8 cellular contexts compared by ENCODE assay signal in the genomic region with DNA sequence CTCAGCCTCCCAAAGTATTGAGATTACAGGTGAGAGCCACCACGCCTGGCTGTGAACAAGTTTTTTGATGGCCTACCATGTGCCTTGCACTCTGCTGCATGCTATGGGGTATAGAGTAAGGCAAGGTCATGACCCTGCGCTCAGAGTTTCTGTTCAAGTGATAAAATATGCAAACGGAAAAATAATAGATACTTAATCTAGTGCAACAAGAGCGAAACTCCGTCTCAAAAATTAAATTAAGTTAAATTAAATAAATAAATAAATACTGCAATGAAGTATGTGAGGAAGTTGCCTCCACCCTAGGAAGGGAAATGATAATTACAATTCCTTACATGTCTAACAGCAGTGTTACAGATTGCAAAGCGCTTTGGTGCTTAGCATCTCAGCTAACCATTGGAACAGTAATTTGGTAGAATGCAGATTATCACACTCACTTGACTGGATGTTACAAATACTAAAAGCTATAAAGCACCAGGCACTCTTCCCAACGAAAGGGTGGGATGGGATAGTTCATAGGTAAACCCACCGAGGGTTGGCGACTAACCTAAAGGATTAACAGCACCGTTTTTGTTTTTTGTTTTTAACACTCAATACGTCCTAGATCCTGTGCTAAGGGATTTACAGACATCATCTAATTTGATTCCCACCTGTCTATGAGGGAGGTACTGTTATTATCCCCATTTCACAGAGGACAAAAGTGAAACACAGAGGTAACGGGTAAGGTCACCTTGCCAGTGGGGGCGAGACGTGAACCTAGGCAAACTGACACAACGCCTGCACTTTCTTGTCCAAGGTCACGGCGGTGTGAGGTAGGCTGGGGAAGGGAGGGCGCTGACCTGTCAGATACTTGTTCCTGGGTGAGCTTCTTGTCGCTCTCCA. TPM values are rescaled to one million over a fixed set of nuclear protein-coding genes. Genes with fewer than 3 reads are reported as not detected.
DNase-seq lines count a peak whose midpoint lies in the region; TF ChIP-seq lines count a peak whose summit lies in the region.

No MANE protein-coding gene starts in this region.

- H3K4me3 ChIP-seq in AG04450 (ENCODE audit: low read depth, low read length) = peak overlapping the region; percentile 90
- H3K4me3 ChIP-seq in HUES64 (ENCODE audit: low read length) = peak overlapping the region; percentile 83
- peak overlapping the region; percentile 88 to 98 for H3K4me3 ChIP-seq in muscle layer of duodenum (ENCODE audit: low read depth in 1 of 2, low read length in 2 of 2)

- POLR2A ChIA-PET in AG04450 (lab: Yijun Ruan, JAX) = interaction anchor here (0.6 to 1.6 kb wide), 7 partner anchors 10 to 169 kb away, joined by 3 to 11 read pairs (median 5); partner anchors contain the start of gene EMC3

- H3K9me3 ChIP-seq in AG04450 (ENCODE audit: control insufficient read depth, insufficient read depth, low read length) (no peaks in the 10 kb centered on the region; the same call in 1 of the 2 replicates), HUES64 (ENCODE audit: insufficient read depth, low read depth, low read length) (no peaks in the 10 kb centered on the region), muscle layer of duodenum (ENCODE audit: control insufficient read depth in 1 of 2, low read length in 2 of 2) (no peaks in the 10 kb centered on the region)

- H3K27me3 ChIP-seq in AG04450 (ENCODE audit: control insufficient read depth, insufficient read depth, low read length) = no peaks in the 10 kb centered on the region
- H3K27me3 ChIP-seq in HUES64 (ENCODE audit: insufficient read depth, low read length) = no peaks in the 10 kb centered on the region
- no peaks in the 10 kb centered on the region for H3K27me3 ChIP-seq in muscle layer of duodenum (ENCODE audit: low read depth, low read length)

- H3K27ac ChIP-seq in AG04450 (ENCODE audit: low read depth, low read length) (peak overlapping the region; percentile 65), HUES64 (ENCODE audit: low read depth, low read length) (no peak overlapping the region; the same call in 1 of the 2 replicates), cingulate gyrus (ENCODE audit: low read depth, low read length) (peak overlapping the region; percentile 69), muscle layer of duodenum (ENCODE audit: low read length) (peak overlapping the region; percentile 76)

- DNase-seq in AG04450 (ENCODE audit: low read depth, low spot score) (no peak), CD1c-positive myeloid dendritic cell (ENCODE audit: extremely low spot score) (no peak), HCEC 1CT (no peak), activated gamma-delta T cell treated with Interleukin-2 at 50 U/mL for 16 hours (no peak), SHP77 (lab: John Stamatoyannopoulos, UW) (no peak)

- CTCF ChIA-PET in AG04450 (lab: Charles Lee) = interaction anchor here (0.6 kb wide), 1 partner anchor 42 kb away, joined by 3 read pairs; no protein-coding TSS in a partner anchor

- H3K36me3 ChIP-seq in HUES64 (ENCODE audit: insufficient read depth, low read length) (peaks cover 43% of the 10 kb centered on the region), muscle layer of duodenum (ENCODE audit: control insufficient read depth in 1 of 2, insufficient read depth in 2 of 2, low read length in 2 of 2) (peaks cover 22 to 24% of the 10 kb centered on the region in 2 donors)

- WGBS in HUES64 = 22% methylated on average over 16 of the region's 19 CpGs

- H3K4me1 ChIP-seq in HUES64 (ENCODE audit: insufficient read depth, low read length) (peaks cover 10% of the 10 kb centered on the region; the same call in 1 of the 2 replicates), muscle layer of duodenum (ENCODE audit: control insufficient read depth in 1 of 2, insufficient read depth in 2 of 2, low read length in 2 of 2) (peaks cover 0 to 27% of the 10 kb centered on the region in 2 donors)

- no peak for TF ChIP-seq CTCF in AG04450 (IDR thresholded peaks at IDR 0.05; ENCODE audit: low read depth, low read length)

- peak overlapping the region; percentile 99 for H3K9ac ChIP-seq in HUES64 (ENCODE audit: low read depth, low read length)

RNA-seq across cellular contexts. Expression of gene FANCD2, which starts 0.8 kb away (rescaled TPM):
- polyA plus RNA-seq in AG04450 (2011; rRNA removed) = 3.6 and 5.4 TPM in 2 replicates
- polyA minus RNA-seq in AG04450 (2011; rRNA and poly(A)+ RNA removed) = 9.1 and 9.7 TPM in 2 replicates
- polyA plus RNA-seq in HUES64 (2013, experiment 1 of 2) = 53.9 TPM
- 62.1 TPM for polyA plus RNA-seq in HUES64 (2013, experiment 2 of 2)

RNA-seq across cellular contexts. Expression of gene EMC3, which starts 38.8 kb away (rescaled TPM):
- polyA plus RNA-seq in AG04450 (2011; rRNA removed) = 159 and 161 TPM in 2 replicates
- polyA minus RNA-seq in AG04450 (2011; rRNA and poly(A)+ RNA removed) = 67.1 and 82.1 TPM in 2 replicates
- 48.2 TPM for polyA plus RNA-seq in HUES64 (2013, experiment 1 of 2)
- polyA plus RNA-seq in HUES64 (2013, experiment 2 of 2) = 46.2 TPM
